10 cellular contexts compared by ENCODE assay signal in the genomic region with DNA sequence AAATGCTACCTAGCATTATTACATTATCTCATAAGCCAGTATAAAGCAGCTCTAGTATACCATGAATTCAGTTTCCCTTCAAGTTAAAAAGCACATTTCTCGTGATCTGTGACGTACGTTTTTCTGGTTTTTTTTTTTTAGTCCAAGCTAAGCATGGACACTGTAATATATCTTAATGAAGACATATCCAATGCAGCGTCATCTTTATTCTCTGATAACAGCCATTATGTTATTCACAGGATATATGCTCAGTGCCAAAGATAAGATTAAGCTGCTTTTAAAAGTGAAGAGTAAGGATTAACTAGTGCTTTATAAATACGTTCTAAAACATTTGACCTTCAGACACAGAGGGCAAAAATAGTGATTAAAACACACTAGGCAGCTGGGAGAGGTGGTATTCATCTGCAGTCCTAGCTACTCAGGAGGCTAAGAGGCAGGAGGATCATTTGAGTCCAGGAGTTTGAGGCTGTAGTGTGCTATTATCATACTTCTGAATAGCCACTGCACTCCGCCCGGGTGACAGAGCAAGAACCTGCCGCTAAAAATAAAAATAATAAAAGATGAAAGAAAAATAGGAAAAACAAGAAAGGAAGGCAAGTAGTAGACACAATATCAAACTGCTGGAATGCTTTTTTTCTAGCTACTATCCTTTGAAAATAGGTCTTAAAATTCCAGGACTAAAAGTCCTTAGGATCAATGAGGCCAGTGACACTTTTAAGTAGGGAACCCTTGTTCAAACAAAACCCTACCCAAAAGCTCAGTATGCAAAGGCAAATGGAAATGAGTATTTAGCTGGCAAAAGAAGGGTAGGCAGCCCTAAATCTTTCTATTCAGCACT. TPM values are rescaled to one million over a fixed set of nuclear protein-coding genes. Genes with fewer than 3 reads are reported as not detected.
DNase-seq lines count a peak whose midpoint lies in the region; ATAC-seq and TF ChIP-seq lines count a peak whose summit lies in the region.
"Had no signal": no experiment of that assay in that cellular context is flagged by ENCODE, and none has a peak within 500 bp of the region (broad histone marks: within the 10 kb centered on the region; RNA-seq: fewer than 3 reads in every experiment).

No MANE protein-coding gene starts in this region.

- H3K27ac Mint-ChIP-seq in Caco-2 (ENCODE audit: unreplicated experiment): peak overlapping the region; percentile 50
- no peak overlapping the region for H3K27ac Mint-ChIP-seq in glutamatergic neuron (ENCODE audit: unreplicated experiment)

- H3K27me3 ChIP-seq in Caco-2 (replicated peaks; ENCODE audit: control insufficient read depth, insufficient read depth, low read length): no peaks in the 10 kb centered on the region
- H3K27me3 ChIP-seq in prostate gland (replicated peaks; ENCODE audit: insufficient read depth): no peaks in the 10 kb centered on the region

- H3K36me3 Mint-ChIP-seq in Caco-2 (ENCODE audit: insufficient read depth, unreplicated experiment) (peaks cover 79% of the 10 kb centered on the region), glutamatergic neuron (ENCODE audit: unreplicated experiment) (no peaks in the 10 kb centered on the region)

- no peak for DNase-seq in Caco-2
- DNase-seq in glutamatergic neuron: no peak
- DNase-seq in prostate gland (ENCODE audit: low spot score): no peak
- no peak for DNase-seq in mesenteric fat pad (ENCODE audit: low spot score)
- no peak for DNase-seq in A172 (ENCODE audit: low spot score)
- DNase-seq: activated gamma-delta T cell, NCI-H226 had no signal

- H3K4me1 Mint-ChIP-seq in Caco-2 (ENCODE audit: low read depth, unreplicated experiment) (peaks cover 22% of the 10 kb centered on the region), glutamatergic neuron (ENCODE audit: low read depth, unreplicated experiment) (peaks cover 34% of the 10 kb centered on the region)

- H3K27ac ChIP-seq in VCaP (peak overlapping the region; percentile 10; the same call in 1 of the 2 replicates), prostate gland (peak overlapping the region; percentile 1 to 17)

- no peak for TF ChIP-seq POLR2A in prostate gland (IDR thresholded peaks at IDR 0.05)

- CTCF ChIA-PET in Caco-2 (lab: Charles Lee): interaction anchor here (0.8 kb wide), 1 partner anchor 8 kb away, joined by 3 read pairs; no protein-coding TSS in a partner anchor

- ATAC-seq in HG03457 (IDR thresholded peaks at IDR 0.05; ENCODE audit: unreplicated experiment) (no peak), GM21360 (IDR thresholded peaks at IDR 0.05; ENCODE audit: unreplicated experiment) (no peak)

- TF ChIP-seq CTCF in Caco-2 (IDR thresholded peaks at IDR 0.05; ENCODE audit: insufficient read depth in 1 of 2, low read depth in 1 of 2, low read length in 1 of 2, severe bottlenecking in 1 of 2, unreplicated experiment in 1 of 2) (no peak), VCaP (conservative IDR thresholded peaks at IDR 0.05) (no peak), glutamatergic neuron (IDR thresholded peaks at IDR 0.05; ENCODE audit: partially characterized antibody, unreplicated experiment) (no peak), prostate gland (IDR thresholded peaks at IDR 0.05) (no peak)

- BruUV-seq in Caco-2 (replicated peaks; lab: Mats Ljungman, UMichigan): no TSS peak

- H3K27me3 Mint-ChIP-seq in Caco-2 (ENCODE audit: insufficient read depth, unreplicated experiment) (no peaks in the 10 kb centered on the region), glutamatergic neuron (ENCODE audit: unreplicated experiment) (no peaks in the 10 kb centered on the region)

- H3K36me3 ChIP-seq in Caco-2 (ENCODE audit: control insufficient read depth, insufficient read depth, low read length) (peaks cover 2% of the 10 kb centered on the region; the same call in 1 of the 2 replicates), prostate gland (no peaks in the 10 kb centered on the region)

- H3K4me1 ChIP-seq in Caco-2 (peaks cover 29% of the 10 kb centered on the region), prostate gland (replicated peaks) (peaks cover 11% of the 10 kb centered on the region)

- H3K4me3 Mint-ChIP-seq in Caco-2 (ENCODE audit: unreplicated experiment) (no peak overlapping the region), glutamatergic neuron (ENCODE audit: unreplicated experiment) (peak overlapping the region; percentile 23)

- H3K9me3 Mint-ChIP-seq in Caco-2 (ENCODE audit: unreplicated experiment): no peaks in the 10 kb centered on the region
- H3K9me3 Mint-ChIP-seq in glutamatergic neuron (ENCODE audit: unreplicated experiment): peaks cover 1% of the 10 kb centered on the region

- H3K4me3 ChIP-seq in Caco-2 (ENCODE audit: low read depth, low read length): no peak overlapping the region
- no peak overlapping the region for H3K4me3 ChIP-seq in prostate gland

- H3K9me3 ChIP-seq in Caco-2: no peaks in the 10 kb centered on the region
- H3K9me3 ChIP-seq in prostate gland: no peaks in the 10 kb centered on the region

- 34% methylated on average over 8 of the region's 8 CpGs for WGBS in prostate gland

- POLR2A ChIA-PET in Caco-2 (lab: Charles Lee): interaction anchor here (0.6 to 1.2 kb wide), 3 partner anchors 8 to 91 kb away, joined by 3 read pairs; a partner anchor contains a TSS

- intact Hi-C loops in Caco-2 (cut with micrococcal nuclease; ENCODE audit: unreplicated experiment): no loop called here
- intact Hi-C loops in prostate gland (cut with DNase I): loop anchor here (5.0 kb wide), 1 partner anchor 46 kb away; no protein-coding TSS in a partner anchor

RNA-seq across cellular contexts. Expression of a gene that starts 7.7 kb away (rescaled TPM):
- 252 and 264 TPM in 2 replicates for total RNA-seq in Caco-2 (2022)
- 289 TPM for total RNA-seq in glutamatergic neuron (ENCODE audit: unreplicated experiment)
- total RNA-seq in prostate gland: 100 to 1,000 TPM; 219 to 269 TPM
- total RNA-seq in mesenteric fat pad: 224 TPM
- 354 and 416 TPM in 2 replicates for total RNA-seq in A172 (2014; rRNA removed; shearing (Covaris generic))

RNA-seq across cellular contexts. Expression of a gene that starts 37.7 kb away (rescaled TPM):
- total RNA-seq in Caco-2 (2022): 0.70 and 0.86 TPM in 2 replicates
- 1.0 TPM for total RNA-seq in glutamatergic neuron (ENCODE audit: unreplicated experiment)
- total RNA-seq in prostate gland: 10 to 100 TPM; 50.4 to 61.1 TPM
- 3.9 TPM for total RNA-seq in mesenteric fat pad
- 0.69 and 1.6 TPM in 2 replicates for total RNA-seq in A172 (2014; rRNA removed; shearing (Covaris generic))

Comparison
In these comparisons a context has a peak if more than half of its experiments do, and no peak if none do; other contexts are left out.
1. RNA of a gene that starts 37.7 kb away (total RNA-seq): 50.4 to 61.1 TPM in prostate gland; 3.9 TPM in mesenteric fat pad (single experiment), 1.0 TPM in glutamatergic neuron (single experiment), 0.70 to 0.86 TPM in Caco-2 and 0.69 to 1.6 TPM in A172; every median in the first group is over 10 times any median in the second.